Comparison of ENCODE assay signal across 1 cellular context in genomic region chr1:76585980-76586674, GRCh38.
TF ChIP-seq lines count a peak whose summit lies in the region.

No MANE protein-coding gene starts in this region.

TF ChIP-seq in HEK293, 187 proteins besides CTCF, POLR2A, EP300 and RAD21 (continued from another document):
- no peak for TF ChIP-seq ZNF639 (tag by site-specific recombination; IDR thresholded peaks at IDR 0.05)
- no peak for TF ChIP-seq ZNF175 (tag by site-specific recombination; IDR thresholded peaks at IDR 0.05)
- no peak for TF ChIP-seq ZNF10 (tag by site-specific recombination; IDR thresholded peaks at IDR 0.05)
- TF ChIP-seq ZNF488 (tag by site-specific recombination; IDR thresholded peaks at IDR 0.05): no peak
- no peak for TF ChIP-seq ZNF654 (tag by site-specific recombination; IDR thresholded peaks at IDR 0.05; ENCODE audit: low read depth)
- TF ChIP-seq ZNF24 (tag by site-specific recombination; IDR thresholded peaks at IDR 0.05): no peak
- TF ChIP-seq PRDM4 (tag by site-specific recombination; IDR thresholded peaks at IDR 0.05): peak; percentile 56; the same call in 1 of the 2 replicates
- TF ChIP-seq ZNF555 (tag by site-specific recombination; conservative IDR thresholded peaks at IDR 0.05): no peak
- peak; percentile 77 for TF ChIP-seq BCL11B (tag by site-specific recombination; IDR thresholded peaks at IDR 0.05; ENCODE audit: low read depth)
- no peak for TF ChIP-seq KLF1 (tag by site-specific recombination; IDR thresholded peaks at IDR 0.05)
- TF ChIP-seq ZXDB (tag by site-specific recombination; IDR thresholded peaks at IDR 0.05): peak; percentile 75
- TF ChIP-seq ZBTB20 (tag by site-specific recombination; IDR thresholded peaks at IDR 0.05): no peak
- TF ChIP-seq ZNF768 (tag by site-specific recombination; IDR thresholded peaks at IDR 0.05): no peak
- TF ChIP-seq PRDM10 (tag by site-specific recombination; IDR thresholded peaks at IDR 0.05): no peak
- no peak for TF ChIP-seq ZNF48 (tag by site-specific recombination; IDR thresholded peaks at IDR 0.05)
- no peak for TF ChIP-seq ZNF747 (tag by site-specific recombination; IDR thresholded peaks at IDR 0.05)
- no peak for TF ChIP-seq ZNF280D (tag by site-specific recombination; IDR thresholded peaks at IDR 0.05)
- no peak for TF ChIP-seq KLF8 (tag by site-specific recombination; IDR thresholded peaks at IDR 0.05)
- TF ChIP-seq GLIS2 (tag by site-specific recombination; IDR thresholded peaks at IDR 0.05): no peak
- no peak for TF ChIP-seq AEBP2 (tag by site-specific recombination; IDR thresholded peaks at IDR 0.05; ENCODE audit: borderline replicate concordance)
- no peak for TF ChIP-seq ZNF148 (tag by site-specific recombination; IDR thresholded peaks at IDR 0.05; ENCODE audit: borderline replicate concordance)
- TF ChIP-seq ZBTB21 (tag by site-specific recombination; IDR thresholded peaks at IDR 0.05): no peak
- no peak for TF ChIP-seq ZNF610 (tag by site-specific recombination; IDR thresholded peaks at IDR 0.05; ENCODE audit: borderline replicate concordance)
- no peak for TF ChIP-seq ZNF274 (IDR thresholded peaks at IDR 0.05; ENCODE audit: low read length)
- TF ChIP-seq ZNF274 (tag by site-specific recombination; IDR thresholded peaks at IDR 0.05; ENCODE audit: borderline replicate concordance): no peak
- TF ChIP-seq ZBTB26 (tag by site-specific recombination; optimal IDR thresholded peaks at IDR 0.05): no peak
- TF ChIP-seq OVOL3 (tag by site-specific recombination; IDR thresholded peaks at IDR 0.05): peak; percentile 69
- 0 out of 2 replicates have a peak, but pooled peaks have one; percentile 31 for TF ChIP-seq SCRT1 (tag by site-specific recombination; IDR thresholded peaks at IDR 0.05; ENCODE audit: borderline replicate concordance)
- TF ChIP-seq SP7 (tag by site-specific recombination; IDR thresholded peaks at IDR 0.05): no peak
- TF ChIP-seq ZNF184 (tag by site-specific recombination; IDR thresholded peaks at IDR 0.05): no peak
- TF ChIP-seq ZNF513 (tag by site-specific recombination; IDR thresholded peaks at IDR 0.05): no peak
- TF ChIP-seq ZNF155 (tag by site-specific recombination; IDR thresholded peaks at IDR 0.05): no peak
- TF ChIP-seq ZNF580 (tag by site-specific recombination; IDR thresholded peaks at IDR 0.05): peak; percentile 81
- TF ChIP-seq MEIS1 (CRISPR knock-in tag; IDR thresholded peaks at IDR 0.05; ENCODE audit: borderline replicate concordance): no peak
- TF ChIP-seq IKZF3 (tag by site-specific recombination; IDR thresholded peaks at IDR 0.05): no peak
